8 cellular contexts compared by ENCODE assay signal in the genomic region with DNA sequence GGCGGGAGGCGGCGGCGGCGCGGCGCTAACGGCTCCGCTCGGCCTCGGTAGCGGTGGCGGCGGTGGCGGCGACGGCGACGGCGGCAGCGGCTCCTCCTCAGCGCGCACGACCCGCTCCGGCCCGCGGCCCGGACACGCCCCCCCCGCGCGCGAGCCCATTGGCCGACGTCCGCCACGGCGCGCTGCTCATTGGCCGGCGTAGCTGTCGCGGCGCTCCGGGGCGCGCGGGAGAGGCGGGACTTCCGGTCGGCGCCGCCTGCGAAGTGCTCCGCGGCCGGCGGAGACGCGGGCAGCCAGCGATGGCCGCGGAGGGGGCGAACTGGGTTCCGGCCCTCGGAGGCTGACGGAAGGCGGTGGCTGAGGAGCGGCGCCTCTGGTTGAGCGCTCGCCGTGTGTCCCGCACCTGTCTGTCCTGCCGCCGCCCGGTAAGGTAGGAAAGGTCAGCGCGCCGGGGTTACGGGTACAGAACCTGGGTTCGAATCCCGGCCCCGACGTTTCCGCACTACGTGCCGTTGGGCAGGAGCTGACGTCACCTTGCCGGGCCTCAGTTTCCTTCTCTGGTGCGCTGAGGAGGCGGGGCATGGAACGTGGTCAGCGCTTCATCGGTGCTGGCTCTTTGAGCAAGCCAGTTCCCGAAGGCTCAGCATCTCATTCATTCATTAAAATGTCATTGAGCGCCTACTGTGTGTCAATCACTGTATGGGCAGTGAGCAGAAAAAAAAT. TPM values are rescaled to one million over a fixed set of nuclear protein-coding genes. Genes with fewer than 3 reads are reported as not detected.
DNase-seq lines count a peak whose midpoint lies in the region; ATAC-seq and TF ChIP-seq lines count a peak whose summit lies in the region.

A gene (minus strand): TSS at position 108 of the 723 bp plus-strand sequence. CDS start 13,826 bp downstream, outside the sequence.

- H3K9me3 ChIP-seq in colonic mucosa, result no peaks in the 10 kb centered on the region

- no peaks in the 10 kb centered on the region for H3K36me3 ChIP-seq in colonic mucosa

- no peaks in the 10 kb centered on the region for H3K27me3 ChIP-seq in colonic mucosa

- peak; percentile 80 for ATAC-seq in GM18909 (IDR thresholded peaks at IDR 0.05; ENCODE audit: poor library complexity, unreplicated experiment)
- ATAC-seq in HG03280 (IDR thresholded peaks at IDR 0.05; ENCODE audit: unreplicated experiment), result peak; percentile 85

- DNase-seq in AG08395 (ENCODE audit: low spot score) (peak; percentile 97), NCI-H460 (ENCODE audit: extremely low read depth, low read depth) (peak; percentile 79), colonic mucosa (peak; percentile 87), left kidney (ENCODE audit: low read depth, low spot score) (peak; percentile 97)
- DNase-seq in activated CD4-positive, alpha-beta T cell treated with anti-CD3 and anti-CD28 coated beads for 48 hours, result peak; percentile 92
- DNase-seq in stimulated activated CD4-positive, alpha-beta T cell treated with anti-CD3 and anti-CD28 coated beads, Interleukin-1b, Interleukin-23, amount 100 ng/mL, for 48 hours, result peak; percentile 89

- peak within 1 kb of the TSS; percentile 80 for H3K4me3 ChIP-seq in colonic mucosa

- peaks cover 13% of the 10 kb centered on the region for H3K4me1 ChIP-seq in colonic mucosa

- H3K27ac ChIP-seq in colonic mucosa, result peak within 1 kb of the TSS; percentile 49

- intact Hi-C loops in colonic mucosa (cut with DNase I), result no loop called here

- TF ChIP-seq CTCF in colonic mucosa (IDR thresholded peaks at IDR 0.05), result no peak

- peak within 1 kb of the TSS; percentile 82 to 95 for H3K9ac ChIP-seq in colonic mucosa (ENCODE audit: low read depth in 2 of 2, low read length in 2 of 2)

RNA-seq across cellular contexts. Expression of the gene that starts here (rescaled TPM):
- 24.9 and 29.3 TPM in 2 replicates for total RNA-seq in NCI-H460 (2014; rRNA removed; shearing (Covaris generic))
- polyA plus RNA-seq in NCI-H460 (2014; cell fraction: nucleus; rRNA removed), result 30.0 and 31.7 TPM in 2 replicates
- 100 to 1,000 TPM in 1 of 2 donors, 10 to 100 TPM in 1; 65.8 to 116 TPM for total RNA-seq in colonic mucosa

Comparison
In these comparisons a context has a peak if more than half of its experiments do, and no peak if none do; other contexts are left out.
1. Peak in every context shown above with its lines: DNase-seq, ATAC-seq, H3K4me3 ChIP-seq and H3K27ac ChIP-seq.